Comparison of ENCODE assay signal across 8 cellular contexts in the genomic region with DNA sequence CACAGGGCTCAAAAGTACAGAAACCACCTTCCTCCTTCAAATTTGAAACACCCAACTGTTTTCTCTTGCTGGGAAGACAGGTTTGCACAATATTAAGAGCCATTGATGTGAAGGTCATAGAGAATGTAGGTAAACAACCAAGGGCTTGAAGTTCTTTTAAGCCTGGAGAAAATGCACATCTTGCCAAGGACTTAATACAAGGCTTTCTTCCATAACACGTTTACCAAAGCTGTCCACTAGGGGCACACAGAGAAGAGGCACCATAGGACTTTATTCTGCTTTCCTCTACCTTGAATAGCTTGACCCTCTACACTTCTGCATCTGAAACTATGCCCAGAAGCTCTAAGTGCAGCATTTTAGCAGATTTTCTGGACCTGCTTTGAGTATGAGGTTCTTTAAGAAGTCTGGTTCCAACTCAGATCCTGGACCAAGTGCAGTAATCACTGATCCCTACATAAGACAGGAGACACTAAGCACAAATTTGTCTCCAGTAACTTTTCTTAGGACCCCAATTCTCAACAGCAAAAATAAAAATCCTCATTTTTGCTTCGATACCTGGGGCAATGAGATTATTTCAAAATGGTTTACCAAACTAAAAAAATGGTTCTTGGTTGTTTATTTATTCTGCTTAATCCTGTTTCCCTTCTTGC.
DNase-seq lines count a peak whose midpoint lies in the region; ATAC-seq and TF ChIP-seq lines count a peak whose summit lies in the region.

No MANE protein-coding gene starts in this region.

- H3K27ac ChIP-seq in upper lobe of right lung: no peak overlapping the region

- no peak overlapping the region for H3K4me3 Mint-ChIP-seq in activated T-helper 2 cell treated with anti-CD3 and anti-CD28 coated beads, Interferon-gamma antibody, Interleukin-2, Interleukin-4, amounts not matched to agents 10 μg/mL and 5 μg/mL and 100 μg/mL, durations not matched to agents 14 hours and 24 hours and 36 hours (ENCODE audit: low read depth)

- H3K27ac Mint-ChIP-seq in activated T-helper 2 cell treated with anti-CD3 and anti-CD28 coated beads, Interferon-gamma antibody, Interleukin-2, Interleukin-4, amounts not matched to agents 10 μg/mL and 5 μg/mL and 100 μg/mL, durations not matched to agents 14 hours and 24 hours and 36 hours: no peak overlapping the region

- TF ChIP-seq CTCF in GM12875 (IDR thresholded peaks at IDR 0.05; ENCODE audit: borderline replicate concordance, insufficient read depth, low read depth, low read length): peak; percentile 75
- peak; percentile 72 for TF ChIP-seq CTCF in upper lobe of right lung (IDR thresholded peaks at IDR 0.05)

- no peaks in the 10 kb centered on the region for H3K4me1 ChIP-seq in upper lobe of right lung

- H3K9me3 ChIP-seq in upper lobe of right lung: no peaks in the 10 kb centered on the region

- H3K36me3 Mint-ChIP-seq in activated T-helper 2 cell treated with anti-CD3 and anti-CD28 coated beads, Interferon-gamma antibody, Interleukin-2, Interleukin-4, amounts not matched to agents 10 μg/mL and 5 μg/mL and 100 μg/mL, durations not matched to agents 14 hours and 24 hours and 36 hours (ENCODE audit: low read depth): no peaks in the 10 kb centered on the region

- H3K36me3 ChIP-seq in upper lobe of right lung: peaks cover 12% of the 10 kb centered on the region

- DNase-seq in Ammon's horn (ENCODE audit: low spot score) (peak; percentile 61), NCI-H460 (ENCODE audit: extremely low read depth, low read depth) (peak; percentile 53), T47D (ENCODE audit: low read depth in 1 of 2, low spot score in 1 of 2) (peak; percentile 14 to 70), left colon (no peak), upper lobe of right lung (no peak)
- DNase-seq in activated T-helper 2 cell treated with anti-CD3 and anti-CD28 coated beads, Interferon-gamma antibody, Interleukin-2, Interleukin-4, amounts not matched to agents 10 μg/mL and 5 μg/mL and 100 μg/mL, durations not matched to agents 14 hours and 24 hours and 36 hours (ENCODE audit: low spot score): no peak

- no peaks in the 10 kb centered on the region for H3K4me1 Mint-ChIP-seq in activated T-helper 2 cell treated with anti-CD3 and anti-CD28 coated beads, Interferon-gamma antibody, Interleukin-2, Interleukin-4, amounts not matched to agents 10 μg/mL and 5 μg/mL and 100 μg/mL, durations not matched to agents 14 hours and 24 hours and 36 hours (ENCODE audit: low read depth)

- no peak overlapping the region for H3K4me3 ChIP-seq in GM12875 (ENCODE audit: low read depth, low read length)
- no peak overlapping the region for H3K4me3 ChIP-seq in upper lobe of right lung

- in situ Hi-C loops in T47D (cut with HindIII; ENCODE audit: low pct_unique_long_range_greater_than_20kb, low sequenced_read_pairs): no loop called here

- no peaks in the 10 kb centered on the region for H3K27me3 ChIP-seq in upper lobe of right lung

- H3K27me3 Mint-ChIP-seq in activated T-helper 2 cell treated with anti-CD3 and anti-CD28 coated beads, Interferon-gamma antibody, Interleukin-2, Interleukin-4, amounts not matched to agents 10 μg/mL and 5 μg/mL and 100 μg/mL, durations not matched to agents 14 hours and 24 hours and 36 hours (ENCODE audit: low read depth): peaks cover 2% of the 10 kb centered on the region

- ATAC-seq in HG02678 (IDR thresholded peaks at IDR 0.05; ENCODE audit: unreplicated experiment) (peak; percentile 85), left colon (peak; percentile 60), upper lobe of right lung (peak; percentile 95)

- intact Hi-C loops in left colon (cut with DNase I, micrococcal nuclease): no loop called here
- intact Hi-C loops in upper lobe of right lung (cut with DNase I): no loop called here
- intact Hi-C loops in activated T-helper 2 cell treated with anti-CD3 and anti-CD28 coated beads, Interferon-gamma antibody, Interleukin-2, Interleukin-4, amounts not matched to agents 10 μg/mL and 5 μg/mL and 100 μg/mL, durations not matched to agents 14 hours and 24 hours and 36 hours (cut with micrococcal nuclease): loop anchor here (10.0 kb wide), 1 partner anchor 297 kb away; no protein-coding TSS in a partner anchor

- no peaks in the 10 kb centered on the region for H3K9me3 Mint-ChIP-seq in activated T-helper 2 cell treated with anti-CD3 and anti-CD28 coated beads, Interferon-gamma antibody, Interleukin-2, Interleukin-4, amounts not matched to agents 10 μg/mL and 5 μg/mL and 100 μg/mL, durations not matched to agents 14 hours and 24 hours and 36 hours

Comparison
In these comparisons a context has a peak if more than half of its experiments do, and no peak if none do; other contexts are left out.
1. DNase-seq: peak in Ammon's horn (single experiment), NCI-H460 (single experiment) and T47D (2 of 2); none in left colon (0 of 2), upper lobe of right lung (single experiment) and activated T-helper 2 cell treated with anti-CD3 and anti-CD28 coated beads, Interferon-gamma antibody, Interleukin-2, Interleukin-4, amounts not matched to agents 10 μg/mL and 5 μg/mL and 100 μg/mL, durations not matched to agents 14 hours and 24 hours and 36 hours (single experiment).
2. Peak in every context shown above with its lines, with median percentiles within 50 percentile points of each other: ATAC-seq.